ENCODE assay signal across 27 cellular contexts in the genomic region with DNA sequence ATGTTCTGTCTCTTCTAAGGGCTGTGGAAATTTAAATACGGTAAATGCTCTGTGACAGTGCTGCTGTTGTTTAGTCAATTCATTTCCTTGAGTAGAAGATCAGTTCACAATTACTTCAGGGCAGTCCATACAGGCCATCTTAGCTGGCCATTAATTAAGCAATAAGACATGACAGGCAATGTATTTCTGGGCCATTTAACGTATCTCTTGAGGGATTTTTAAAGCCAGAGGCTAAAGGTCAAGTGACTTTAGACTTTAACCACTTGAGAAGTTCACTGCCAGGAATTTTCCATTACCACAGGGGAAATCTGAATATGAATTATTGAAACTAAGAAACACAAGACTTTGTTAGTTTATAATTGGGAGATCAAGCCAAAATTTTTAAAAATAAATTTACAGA.
"Had no signal": no experiment of that assay in that cellular context is flagged by ENCODE, and none has a peak within 500 bp of the region (broad histone marks: within the 10 kb centered on the region; RNA-seq: fewer than 3 reads in every experiment).

No MANE protein-coding gene starts in this region.

- H3K9me3 ChIP-seq: ascending aorta, ovary, stomach, suprapubic skin, tibial artery, upper lobe of right lung had no signal

- ATAC-seq: activated CD4-positive, CD25-positive, alpha-beta regulatory T cell treated with anti-CD3 and anti-CD28 coated beads, Interleukin-2, amount 50 U/mL, for 24 hours; left lobe of liver; stimulated activated naive B cell treated with anti-CD40 and anti-IgM and Interleukin-4, amounts not matched to agents 10 μg/mL and 1 μg/mL and 100 μg/mL, for 72 hours; T-helper 17 cell; upper lobe of right lung had no signal

- H3K27ac ChIP-seq: ascending aorta, ovary, stomach, suprapubic skin, tibial artery, upper lobe of right lung, WERI-Rb-1 had no signal

- H3K4me1 ChIP-seq: stomach, upper lobe of right lung had no signal

- DNase-seq: activated CD4-positive, alpha-beta T cell treated with anti-CD3 and anti-CD28 coated beads for 48 hours; activated CD4-positive, alpha-beta T cell treated with anti-CD3 and anti-CD28 coated beads, Interleukin-2, amount 50 U/mL, for 48 hours; activated CD8-positive, alpha-beta memory T cell treated with anti-CD3 and anti-CD28 coated beads for 24 hours; activated effector memory CD4-positive, alpha-beta T cell treated with Interleukin-2 at 50 U/mL for 16 hours; activated naive CD4-positive, alpha-beta T cell treated with Interleukin-2 at 50 U/mL for 16 hours; dorsolateral prefrontal cortex; effector memory CD4-positive, alpha-beta T cell; foreskin fibroblast; head of caudate nucleus; hypothalamus; naive B cell; ovary; stimulated activated CD4-positive, alpha-beta T cell treated with anti-CD3 and anti-CD28 coated beads, Interleukin-15, amount 100 ng/mL, for 24 hours; stimulated activated CD4-positive, alpha-beta T cell treated with anti-CD3 and anti-CD28 coated beads, Interleukin-2, amount 100 ng/mL, for 24 hours; stimulated activated naive B cell treated with anti-CD40 and anti-IgM and Interleukin-4, amounts not matched to agents 10 μg/mL and 1 μg/mL and 100 μg/mL, for 72 hours; stomach; T-helper 17 cell; T1000; tibial artery; upper lobe of right lung; WERI-Rb-1 had no signal

- H3K27me3 ChIP-seq: ascending aorta, ovary, stomach, suprapubic skin, tibial artery, upper lobe of right lung had no signal

- H3K4me3 ChIP-seq: ascending aorta, coronary artery, dorsolateral prefrontal cortex, lung, ovary, stomach, suprapubic skin, tibial artery, upper lobe of right lung had no signal

- H3K36me3 ChIP-seq: ascending aorta, ovary, stomach, suprapubic skin, tibial artery, upper lobe of right lung, WERI-Rb-1 had no signal
